Comparison of ENCODE assay signal across 1 cellular context in the genomic region with DNA sequence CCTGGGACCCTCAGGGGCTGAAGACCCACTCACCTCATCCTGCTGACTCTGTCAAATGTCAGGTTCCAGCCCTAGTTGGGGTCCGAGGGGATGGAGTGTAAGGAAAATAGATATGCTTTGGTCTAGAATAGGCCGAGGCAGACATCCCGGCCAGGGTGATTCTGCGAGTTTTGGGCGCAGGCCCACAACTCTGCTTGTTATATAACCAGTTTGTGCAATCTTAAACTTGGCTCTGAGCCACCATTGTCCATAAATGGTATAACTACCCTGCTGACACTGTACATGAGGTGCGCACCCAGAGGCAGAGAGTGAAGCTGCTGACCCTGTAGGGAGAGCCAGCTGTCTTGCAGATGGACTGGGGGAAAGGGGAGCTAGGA.
TF ChIP-seq lines count a peak whose summit lies in the region.

No MANE protein-coding gene starts in this region.

TF ChIP-seq in HepG2, 621 proteins besides CTCF, POLR2A, EP300 and RAD21 (continued from another document and continues in another):
- TF ChIP-seq SRSF9 (IDR thresholded peaks at IDR 0.05; ENCODE audit: borderline replicate concordance, insufficient read depth, low read depth, low read length, poor library complexity, severe bottlenecking), result no peak
- no peak for TF ChIP-seq ZNF615 (CRISPR knock-in tag; IDR thresholded peaks at IDR 0.05; ENCODE audit: borderline replicate concordance)
- TF ChIP-seq ZSCAN20 (CRISPR knock-in tag; IDR thresholded peaks at IDR 0.05; ENCODE audit: borderline replicate concordance), result no peak
- TF ChIP-seq ZNF776 (CRISPR knock-in tag; IDR thresholded peaks at IDR 0.05), result no peak
- TF ChIP-seq CBFB (CRISPR knock-in tag; IDR thresholded peaks at IDR 0.05), result no peak
- TF ChIP-seq, protein P1, sequence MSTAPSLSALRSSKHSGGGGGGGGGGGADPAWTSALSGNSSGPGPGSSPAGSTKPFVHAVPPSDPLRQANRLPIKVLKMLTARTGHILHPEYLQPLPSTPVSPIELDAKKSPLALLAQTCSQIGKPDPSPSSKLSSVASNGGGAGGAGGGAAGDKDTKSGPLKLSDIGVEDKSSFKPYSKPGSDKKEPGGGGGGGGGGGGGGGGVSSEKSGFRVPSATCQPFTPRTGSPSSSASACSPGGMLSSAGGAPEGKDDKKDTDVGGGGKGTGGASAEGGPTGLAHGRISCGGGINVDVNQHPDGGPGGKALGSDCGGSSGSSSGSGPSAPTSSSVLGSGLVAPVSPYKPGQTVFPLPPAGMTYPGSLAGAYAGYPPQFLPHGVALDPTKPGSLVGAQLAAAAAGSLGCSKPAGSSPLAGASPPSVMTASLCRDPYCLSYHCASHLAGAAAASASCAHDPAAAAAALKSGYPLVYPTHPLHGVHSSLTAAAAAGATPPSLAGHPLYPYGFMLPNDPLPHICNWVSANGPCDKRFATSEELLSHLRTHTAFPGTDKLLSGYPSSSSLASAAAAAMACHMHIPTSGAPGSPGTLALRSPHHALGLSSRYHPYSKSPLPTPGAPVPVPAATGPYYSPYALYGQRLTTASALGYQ (CRISPR knock-in tag; IDR thresholded peaks at IDR 0.05), result no peak
- TF ChIP-seq ZNF331 (CRISPR knock-in tag; IDR thresholded peaks at IDR 0.05), result peak; percentile 63; the same call in 1 of the 2 replicates
- peak; percentile 52; the same call in 1 of the 2 replicates for TF ChIP-seq ZMYM4 (CRISPR knock-in tag; IDR thresholded peaks at IDR 0.05)
- no peak for TF ChIP-seq ZNF577 (CRISPR knock-in tag; IDR thresholded peaks at IDR 0.05; ENCODE audit: borderline replicate concordance, low read depth)
- no peak for TF ChIP-seq ZNF746 (CRISPR knock-in tag; IDR thresholded peaks at IDR 0.05)
- TF ChIP-seq, protein P2, sequence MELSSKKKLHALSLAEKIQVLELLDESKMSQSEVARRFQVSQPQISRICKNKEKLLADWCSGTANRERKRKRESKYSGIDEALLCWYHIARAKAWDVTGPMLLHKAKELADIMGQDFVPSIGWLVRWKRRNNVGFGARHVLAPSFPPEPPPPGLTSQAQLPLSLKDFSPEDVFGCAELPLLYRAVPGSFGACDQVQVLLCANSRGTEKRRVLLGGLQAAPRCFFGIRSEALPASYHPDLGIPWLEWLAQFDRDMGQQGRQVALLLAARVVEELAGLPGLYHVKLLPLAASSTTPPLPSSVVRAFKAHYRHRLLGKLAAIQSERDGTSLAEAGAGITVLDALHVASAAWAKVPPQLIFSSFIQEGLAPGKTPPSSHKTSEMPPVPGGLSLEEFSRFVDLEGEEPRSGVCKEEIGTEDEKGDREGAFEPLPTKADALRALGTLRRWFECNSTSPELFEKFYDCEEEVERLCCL (CRISPR knock-in tag; IDR thresholded peaks at IDR 0.05; ENCODE audit: borderline replicate concordance), result no peak
- TF ChIP-seq PHF20 (CRISPR knock-in tag; IDR thresholded peaks at IDR 0.05), result no peak
- TF ChIP-seq ZNF281 (CRISPR knock-in tag; IDR thresholded peaks at IDR 0.05; ENCODE audit: borderline replicate concordance), result no peak
- no peak for TF ChIP-seq ISX (CRISPR knock-in tag; conservative IDR thresholded peaks at IDR 0.05)
- TF ChIP-seq, protein P3, sequence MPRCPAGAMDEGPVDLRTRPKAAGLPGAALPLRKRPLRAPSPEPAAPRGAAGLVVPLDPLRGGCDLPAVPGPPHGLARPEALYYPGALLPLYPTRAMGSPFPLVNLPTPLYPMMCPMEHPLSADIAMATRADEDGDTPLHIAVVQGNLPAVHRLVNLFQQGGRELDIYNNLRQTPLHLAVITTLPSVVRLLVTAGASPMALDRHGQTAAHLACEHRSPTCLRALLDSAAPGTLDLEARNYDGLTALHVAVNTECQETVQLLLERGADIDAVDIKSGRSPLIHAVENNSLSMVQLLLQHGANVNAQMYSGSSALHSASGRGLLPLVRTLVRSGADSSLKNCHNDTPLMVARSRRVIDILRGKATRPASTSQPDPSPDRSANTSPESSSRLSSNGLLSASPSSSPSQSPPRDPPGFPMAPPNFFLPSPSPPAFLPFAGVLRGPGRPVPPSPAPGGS (CRISPR knock-in tag; IDR thresholded peaks at IDR 0.05), result no peak
- 0 out of 2 replicates have a peak, but pooled peaks have one; percentile 26 for TF ChIP-seq ARHGAP35 (CRISPR knock-in tag; IDR thresholded peaks at IDR 0.05; ENCODE audit: borderline replicate concordance)
- TF ChIP-seq ZNF891 (CRISPR knock-in tag; IDR thresholded peaks at IDR 0.05), result no peak
- no peak for TF ChIP-seq JUND (CRISPR knock-in tag; IDR thresholded peaks at IDR 0.05)
- no peak for TF ChIP-seq GABPB1 (CRISPR knock-in tag; IDR thresholded peaks at IDR 0.05)
- TF ChIP-seq, protein P4, sequence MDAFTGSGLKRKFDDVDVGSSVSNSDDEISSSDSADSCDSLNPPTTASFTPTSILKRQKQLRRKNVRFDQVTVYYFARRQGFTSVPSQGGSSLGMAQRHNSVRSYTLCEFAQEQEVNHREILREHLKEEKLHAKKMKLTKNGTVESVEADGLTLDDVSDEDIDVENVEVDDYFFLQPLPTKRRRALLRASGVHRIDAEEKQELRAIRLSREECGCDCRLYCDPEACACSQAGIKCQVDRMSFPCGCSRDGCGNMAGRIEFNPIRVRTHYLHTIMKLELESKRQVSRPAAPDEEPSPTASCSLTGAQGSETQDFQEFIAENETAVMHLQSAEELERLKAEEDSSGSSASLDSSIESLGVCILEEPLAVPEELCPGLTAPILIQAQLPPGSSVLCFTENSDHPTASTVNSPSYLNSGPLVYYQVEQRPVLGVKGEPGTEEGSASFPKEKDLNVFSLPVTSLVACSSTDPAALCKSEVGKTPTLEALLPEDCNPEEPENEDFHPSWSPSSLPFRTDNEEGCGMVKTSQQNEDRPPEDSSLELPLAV (CRISPR knock-in tag; conservative IDR thresholded peaks at IDR 0.05; ENCODE audit: low read depth), result no peak
- TF ChIP-seq ZFP90 (CRISPR knock-in tag; IDR thresholded peaks at IDR 0.05; ENCODE audit: borderline replicate concordance), result 0 out of 2 replicates have a peak, but pooled peaks have one; percentile 23
- TF ChIP-seq ZNF543 (CRISPR knock-in tag; IDR thresholded peaks at IDR 0.05), result no peak
- TF ChIP-seq, protein P5, sequence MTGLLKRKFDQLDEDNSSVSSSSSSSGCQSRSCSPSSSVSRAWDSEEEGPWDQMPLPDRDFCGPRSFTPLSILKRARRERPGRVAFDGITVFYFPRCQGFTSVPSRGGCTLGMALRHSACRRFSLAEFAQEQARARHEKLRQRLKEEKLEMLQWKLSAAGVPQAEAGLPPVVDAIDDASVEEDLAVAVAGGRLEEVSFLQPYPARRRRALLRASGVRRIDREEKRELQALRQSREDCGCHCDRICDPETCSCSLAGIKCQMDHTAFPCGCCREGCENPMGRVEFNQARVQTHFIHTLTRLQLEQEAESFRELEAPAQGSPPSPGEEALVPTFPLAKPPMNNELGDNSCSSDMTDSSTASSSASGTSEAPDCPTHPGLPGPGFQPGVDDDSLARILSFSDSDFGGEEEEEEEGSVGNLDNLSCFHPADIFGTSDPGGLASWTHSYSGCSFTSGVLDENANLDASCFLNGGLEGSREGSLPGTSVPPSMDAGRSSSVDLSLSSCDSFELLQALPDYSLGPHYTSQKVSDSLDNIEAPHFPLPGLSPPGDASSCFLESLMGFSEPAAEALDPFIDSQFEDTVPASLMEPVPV (CRISPR knock-in tag; IDR thresholded peaks at IDR 0.05), result no peak
- no peak for TF ChIP-seq MLXIP (CRISPR knock-in tag; IDR thresholded peaks at IDR 0.05; ENCODE audit: borderline replicate concordance)
- TF ChIP-seq KDM5A (IDR thresholded peaks at IDR 0.05; ENCODE audit: borderline replicate concordance, low read length), result no peak
- no peak for TF ChIP-seq ZNF782 (CRISPR knock-in tag; IDR thresholded peaks at IDR 0.05; ENCODE audit: borderline replicate concordance)
- TF ChIP-seq MEIS1 (CRISPR knock-in tag; IDR thresholded peaks at IDR 0.05; ENCODE audit: borderline replicate concordance), result no peak
- TF ChIP-seq ZNF781 (CRISPR knock-in tag; IDR thresholded peaks at IDR 0.05; ENCODE audit: borderline replicate concordance, not compliant biosample characterization), result no peak
- TF ChIP-seq NBN (conservative IDR thresholded peaks at IDR 0.05), result no peak
- no peak for TF ChIP-seq SMARCE1 (IDR thresholded peaks at IDR 0.05; ENCODE audit: borderline replicate concordance)
- no peak for TF ChIP-seq PHF21A (CRISPR knock-in tag; IDR thresholded peaks at IDR 0.05)
- TF ChIP-seq ZNF772 (CRISPR knock-in tag; IDR thresholded peaks at IDR 0.05), result no peak
- no peak for TF ChIP-seq MLLT10 (CRISPR knock-in tag; IDR thresholded peaks at IDR 0.05)
- TF ChIP-seq CEBPG (CRISPR knock-in tag; IDR thresholded peaks at IDR 0.05), result peak; percentile 90
- TF ChIP-seq SMAD9 (CRISPR knock-in tag; IDR thresholded peaks at IDR 0.05), result no peak
- TF ChIP-seq, protein P6, sequence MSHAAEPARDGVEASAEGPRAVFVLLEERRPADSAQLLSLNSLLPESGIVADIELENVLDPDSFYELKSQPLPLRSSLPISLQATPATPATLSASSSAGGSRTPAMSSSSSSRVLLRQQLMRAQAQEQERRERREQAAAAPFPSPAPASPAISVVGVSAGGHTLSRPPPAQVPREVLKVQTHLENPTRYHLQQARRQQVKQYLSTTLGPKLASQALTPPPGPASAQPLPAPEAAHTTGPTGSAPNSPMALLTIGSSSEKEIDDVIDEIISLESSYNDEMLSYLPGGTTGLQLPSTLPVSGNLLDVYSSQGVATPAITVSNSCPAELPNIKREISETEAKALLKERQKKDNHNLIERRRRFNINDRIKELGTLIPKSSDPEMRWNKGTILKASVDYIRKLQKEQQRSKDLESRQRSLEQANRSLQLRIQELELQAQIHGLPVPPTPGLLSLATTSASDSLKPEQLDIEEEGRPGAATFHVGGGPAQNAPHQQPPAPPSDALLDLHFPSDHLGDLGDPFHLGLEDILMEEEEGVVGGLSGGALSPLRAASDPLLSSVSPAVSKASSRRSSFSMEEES (CRISPR knock-in tag; IDR thresholded peaks at IDR 0.05), result no peak
- TF ChIP-seq STAG1 (CRISPR knock-in tag; IDR thresholded peaks at IDR 0.05), result no peak
- no peak for TF ChIP-seq GMEB2 (CRISPR knock-in tag; IDR thresholded peaks at IDR 0.05; ENCODE audit: low read depth)
- no peak for TF ChIP-seq ZNF672 (CRISPR knock-in tag; IDR thresholded peaks at IDR 0.05)
- TF ChIP-seq POLR2AphosphoS2 (IDR thresholded peaks at IDR 0.05; ENCODE audit: low read depth, low read length), result no peak
- TF ChIP-seq ZNF317 (CRISPR knock-in tag; IDR thresholded peaks at IDR 0.05), result no peak
- 0 out of 2 replicates have a peak, but pooled peaks have one; percentile 42 for TF ChIP-seq SALL2 (CRISPR knock-in tag; IDR thresholded peaks at IDR 0.05)
- no peak for TF ChIP-seq KDM3A (CRISPR knock-in tag; IDR thresholded peaks at IDR 0.05; ENCODE audit: low read depth)
- no peak for TF ChIP-seq HMG20B (CRISPR knock-in tag; conservative IDR thresholded peaks at IDR 0.05)
- TF ChIP-seq ZKSCAN8 (CRISPR knock-in tag; IDR thresholded peaks at IDR 0.05; ENCODE audit: borderline replicate concordance), result no peak
- no peak for TF ChIP-seq ZNF367 (CRISPR knock-in tag; IDR thresholded peaks at IDR 0.05; ENCODE audit: borderline replicate concordance)
- no peak for TF ChIP-seq MEIS2 (CRISPR knock-in tag; IDR thresholded peaks at IDR 0.05)
